ENCODE assay signal across 8 cellular contexts in genomic region chr6:43838276-43839036, GRCh38.
DNase-seq lines count a peak whose midpoint lies in the region; ATAC-seq, FAIRE-seq and TF ChIP-seq lines count a peak whose summit lies in the region.

No MANE protein-coding gene starts in this region.

- POLR2A ChIA-PET in MCF 10A (lab: Yijun Ruan, JAX) (no interaction called here), HepG2 (lab: Yijun Ruan, JAX) (no interaction called here)

- no peak overlapping the region for H3K9ac ChIP-seq in HepG2 (ENCODE audit: insufficient read depth, low read depth, low read length)

- H3K27me3 Mint-ChIP-seq in MCF 10A (ENCODE audit: insufficient read depth, unreplicated experiment) = no peaks in the 10 kb centered on the region

- peaks cover 69% of the 10 kb centered on the region for H3K4me1 ChIP-seq in HepG2 (ENCODE audit: insufficient read depth, low read length)

- no peaks in the 10 kb centered on the region for H3K9me3 ChIP-seq in HepG2 (ENCODE audit: low read length)

- H3K4me3 ChIP-seq in HepG2 (replicated peaks in 1 of 3; ENCODE audit: insufficient read depth in 1 of 3, low read depth in 2 of 3, low read length in 3 of 3) = peak overlapping the region in 1 of 3 experiments; percentile 34; a peak in 1 of 6 replicates

- TF ChIP-seq CTCF in MCF 10A (IDR thresholded peaks at IDR 0.05; ENCODE audit: unreplicated experiment) (peak; percentile 39), HepG2 (CRISPR knock-in tag; IDR thresholded peaks at IDR 0.05) (peak; percentile 74)

- no peak for TF ChIP-seq POLR2A in HepG2 (IDR thresholded peaks at IDR 0.05; ENCODE audit: insufficient read depth in 1 of 2, low read depth in 2 of 2, low read length in 2 of 2)

- in situ Hi-C loops in HepG2 (cut with HindIII; ENCODE audit: extremely low pct_ligation_motif_present, low pct_unique_long_range_greater_than_20kb) = no loop called here

- H2AFZ ChIP-seq in HepG2 (ENCODE audit: low read length) = no peak overlapping the region

- peak; percentile 28 for DNase-seq in NK-92 treated with Interleukin-12 subunit alpha and Interleukin-12 subunit beta, amount 100 ng/mL, for 24 hours (lab: John Stamatoyannopoulos, UW)
- no peak for DNase-seq in NK-92 (lab: John Stamatoyannopoulos, UW; ENCODE audit: unreplicated experiment)
- peak; percentile 59 for DNase-seq in NAMALWA (ENCODE audit: low spot score)
- DNase-seq in MCF 10A (ENCODE audit: unreplicated experiment) = peak; percentile 34
- peak; percentile 41 for DNase-seq in HepG2 (ENCODE audit: low spot score)
- no peak for DNase-seq in stimulated activated CD4-positive, alpha-beta T cell treated with anti-CD3 and anti-CD28 coated beads, Interleukin-1b, Interleukin-23, amount 100 ng/mL, for 48 hours
- DNase-seq in occipital lobe (lab: John Stamatoyannopoulos, UW) = no peak

- WGBS in HepG2 (ENCODE audit: low lambda C conversion rate) = 0% methylated on average over 9 of the region's 9 CpGs

- H3K9me3 Mint-ChIP-seq in MCF 10A (ENCODE audit: unreplicated experiment) = no peaks in the 10 kb centered on the region

- H3K36me3 Mint-ChIP-seq in MCF 10A (ENCODE audit: insufficient read depth, unreplicated experiment) = no peaks in the 10 kb centered on the region

- H3K4me1 Mint-ChIP-seq in MCF 10A (ENCODE audit: insufficient read depth, unreplicated experiment) = no peaks in the 10 kb centered on the region

- no peak overlapping the region for H3K27ac ChIP-seq in HepG2 (ENCODE audit: extremely low read length, insufficient read depth, low read length)

- no peaks in the 10 kb centered on the region for H4K20me1 ChIP-seq in HepG2 (ENCODE audit: insufficient read depth, low read length)

- intact Hi-C loops in MCF 10A (cut with micrococcal nuclease) (loop anchor here (5.0 kb wide), 1 partner anchor 66 kb away; the partner anchor contains the start of gene VEGFA), HepG2 (cut with micrococcal nuclease; ENCODE audit: unreplicated experiment) (loop anchor here (1.0 to 5.0 kb wide), 4 partner anchors 64 to 114 kb away; no protein-coding TSS in a partner anchor)

- CTCF ChIA-PET in MCF 10A (lab: Yijun Ruan, JAX) (interaction anchor here (0.9 to 1.6 kb wide), 5 partner anchors 14 to 69 kb away, joined by 3 to 8 read pairs (median 3); partner anchors contain the start of gene VEGFA), HepG2 (lab: Yijun Ruan, JAX; ENCODE audit: low intra/inter-chr PET ratio, low total read pairs) (interaction anchor here (0.8 to 1.6 kb wide), 5 partner anchors 63 to 115 kb away, joined by 3 to 6 read pairs (median 4); partner anchors contain the start of gene VEGFA)

- peak; percentile 82 for FAIRE-seq in HepG2 (lab: Jason Lieb, UNC)

- ATAC-seq in HepG2 (peak; percentile 63), HG03097 (IDR thresholded peaks at IDR 0.05; ENCODE audit: low FRiP score, unreplicated experiment) (no peak)

- TF ChIP-seq EP300 in HepG2 (IDR thresholded peaks at IDR 0.05; ENCODE audit: low read depth in 2 of 2, low read length in 2 of 2) = 0 out of 4 replicates have a peak, but pooled peaks of 1 of the 2 experiments have one; percentile 2
- no peak for TF ChIP-seq EP300 in HepG2 (CRISPR knock-in tag; IDR thresholded peaks at IDR 0.05; ENCODE audit: borderline replicate concordance)

- H3K4me3 Mint-ChIP-seq in MCF 10A (ENCODE audit: unreplicated experiment) = no peak overlapping the region

- no peaks in the 10 kb centered on the region for H3K36me3 ChIP-seq in HepG2 (replicated peaks in 1 of 2; ENCODE audit: control insufficient read depth in 1 of 2, insufficient read depth in 2 of 2, low read length in 2 of 2)

- peak overlapping the region; percentile 57 for H3K4me2 ChIP-seq in HepG2 (ENCODE audit: low read depth, low read length)

- BruUV-seq in MCF 10A (replicated peaks; lab: Mats Ljungman, UMichigan) = no TSS peak
- no TSS peak for BruUV-seq in HepG2 (replicated peaks; lab: Mats Ljungman, UMichigan)

- H3K79me2 ChIP-seq in HepG2 (ENCODE audit: insufficient read depth, low read length) = no peaks in the 10 kb centered on the region

- peaks cover 9 to 46% of the 10 kb centered on the region in 2 experiments for H3K27me3 ChIP-seq in HepG2 (ENCODE audit: control insufficient read depth in 1 of 2, insufficient read depth in 2 of 2, low read length in 2 of 2)

- H3K27ac Mint-ChIP-seq in MCF 10A (ENCODE audit: low read depth, unreplicated experiment) = no peak overlapping the region

- peak; percentile 75 for TF ChIP-seq RAD21 in HepG2 (CRISPR knock-in tag; IDR thresholded peaks at IDR 0.05)

TF ChIP-seq in HepG2, 621 proteins besides CTCF, POLR2A, EP300 and RAD21 (continues in another document):
- TF ChIP-seq ZFP91 (CRISPR knock-in tag; IDR thresholded peaks at IDR 0.05; ENCODE audit: borderline replicate concordance) (peak; percentile 99), ZNF616 (CRISPR knock-in tag; IDR thresholded peaks at IDR 0.05; ENCODE audit: low read depth) (no peak), ZFAT (CRISPR knock-in tag; conservative IDR thresholded peaks at IDR 0.05) (no peak), ARID5B (CRISPR knock-in tag; IDR thresholded peaks at IDR 0.05) (peak; percentile 45), RARG (CRISPR knock-in tag; IDR thresholded peaks at IDR 0.05; ENCODE audit: low read depth) (no peak), GATAD2A (CRISPR knock-in tag; IDR thresholded peaks at IDR 0.05) (peak; percentile 92), ZNF607 (CRISPR knock-in tag; IDR thresholded peaks at IDR 0.05; ENCODE audit: borderline replicate concordance) (no peak), ZNF670 (CRISPR knock-in tag; IDR thresholded peaks at IDR 0.05; ENCODE audit: borderline replicate concordance) (0 out of 2 replicates have a peak, but pooled peaks have one; percentile 60), MED13 (CRISPR knock-in tag; IDR thresholded peaks at IDR 0.05) (no peak), NCOA1 (CRISPR knock-in tag; IDR thresholded peaks at IDR 0.05) (no peak), ZNF543 (CRISPR knock-in tag; IDR thresholded peaks at IDR 0.05) (no peak), SP2 (CRISPR knock-in tag; IDR thresholded peaks at IDR 0.05) (no peak), ZC3H13 (CRISPR knock-in tag; IDR thresholded peaks at IDR 0.05) (no peak), TRIM22 (IDR thresholded peaks at IDR 0.05) (no peak), PBX3 (CRISPR knock-in tag; IDR thresholded peaks at IDR 0.05; ENCODE audit: borderline replicate concordance) (no peak)

Comparison
In these comparisons a context has a peak if more than half of its experiments do, and no peak if none do; other contexts are left out.
1. DNase-seq: peak in NK-92 treated with Interleukin-12 subunit alpha and Interleukin-12 subunit beta, amount 100 ng/mL, for 24 hours (single experiment), NAMALWA (single experiment), MCF 10A (single experiment) and HepG2 (single experiment); none in NK-92 (single experiment), stimulated activated CD4-positive, alpha-beta T cell treated with anti-CD3 and anti-CD28 coated beads, Interleukin-1b, Interleukin-23, amount 100 ng/mL, for 48 hours (single experiment) and occipital lobe (single experiment).